In the genomic region with DNA sequence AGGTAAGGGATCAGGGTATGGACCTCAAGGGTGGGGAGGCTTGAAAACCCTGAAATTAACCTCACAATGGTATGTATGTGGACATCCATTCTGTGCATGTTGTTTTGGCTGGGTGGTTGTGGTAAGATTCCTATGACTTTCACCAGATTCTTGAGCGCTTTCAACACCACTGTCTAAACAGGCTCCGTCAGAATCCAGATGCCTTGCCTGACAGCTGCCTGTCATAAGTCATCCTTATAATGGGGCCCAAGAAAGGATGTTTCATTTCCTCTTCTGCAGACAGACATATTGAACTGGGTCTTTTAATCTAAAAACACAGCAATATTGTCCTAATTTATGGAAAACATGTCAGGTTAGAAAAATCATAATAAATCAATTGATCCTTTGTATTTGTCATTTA, we compare ENCODE assay signal across 17 cellular contexts. TPM values are rescaled to one million over a fixed set of nuclear protein-coding genes. Genes with fewer than 3 reads are reported as not detected.
DNase-seq lines count a peak whose midpoint lies in the region; ATAC-seq and TF ChIP-seq lines count a peak whose summit lies in the region.
"Had no signal": no experiment of that assay in that cellular context is flagged by ENCODE, and none has a peak within 500 bp of the region (broad histone marks: within the 10 kb centered on the region; RNA-seq: fewer than 3 reads in every experiment).

No MANE protein-coding gene starts in this region.

- ATAC-seq in activated B cell treated with CpG ODN at 0.5 μM for 24 hours (ENCODE audit: low read depth): peak; percentile 67
- ATAC-seq in stimulated activated memory B cell treated with anti-CD40 and anti-IgM and Interleukin-4, amounts not matched to agents 10 μg/mL and 1 μg/mL and 100 μg/mL, for 72 hours: peak; percentile 55
- ATAC-seq in GM21360 (IDR thresholded peaks at IDR 0.05; ENCODE audit: unreplicated experiment): no peak
- ATAC-seq in HG03280 (IDR thresholded peaks at IDR 0.05; ENCODE audit: unreplicated experiment): no peak
- no peak for ATAC-seq in GM21390 (IDR thresholded peaks at IDR 0.05; ENCODE audit: unreplicated experiment)
- ATAC-seq: GM23338, HCT116 had no signal

- POLR2A ChIA-PET in HEK293T (lab: Yijun Ruan, JAX): no interaction called here
- POLR2A ChIA-PET in activated B cell treated with CpG ODN at 0.5 μM for 24 hours (lab: Charles Lee): no interaction called here

- intact Hi-C loops in activated B cell treated with CpG ODN at 0.5 μM for 24 hours (cut with micrococcal nuclease): loop anchor here (5.0 kb wide), 1 partner anchor 34 kb away; no protein-coding TSS in a partner anchor

- peaks cover 2% of the 10 kb centered on the region for H3K36me3 Mint-ChIP-seq in activated B cell treated with CpG ODN at 0.5 μM for 24 hours (ENCODE audit: low read depth)
- H3K36me3 Mint-ChIP-seq in stimulated activated memory B cell treated with anti-CD40 and anti-IgM and Interleukin-4, amounts not matched to agents 10 μg/mL and 1 μg/mL and 100 μg/mL, for 72 hours: peaks cover 7% of the 10 kb centered on the region

- H3K4me3 ChIP-seq in NB4 (ENCODE audit: low read depth, low read length): no peak overlapping the region
- H3K4me3 ChIP-seq: GM23338 had no signal

- H3K9me3 Mint-ChIP-seq in activated B cell treated with CpG ODN at 0.5 μM for 24 hours: no peaks in the 10 kb centered on the region
- H3K9me3 Mint-ChIP-seq in stimulated activated memory B cell treated with anti-CD40 and anti-IgM and Interleukin-4, amounts not matched to agents 10 μg/mL and 1 μg/mL and 100 μg/mL, for 72 hours: peaks cover 8% of the 10 kb centered on the region

- no peak overlapping the region for H3K4me3 Mint-ChIP-seq in activated B cell treated with CpG ODN at 0.5 μM for 24 hours
- no peak overlapping the region for H3K4me3 Mint-ChIP-seq in stimulated activated memory B cell treated with anti-CD40 and anti-IgM and Interleukin-4, amounts not matched to agents 10 μg/mL and 1 μg/mL and 100 μg/mL, for 72 hours
- H3K4me3 Mint-ChIP-seq: CD4-positive, CD25-positive, alpha-beta regulatory T cell; GM23338; T-helper 1 cell treated with Interleukin-12 subunit alpha and Interleukin-12 subunit beta and Interleukin-4 antibody, amounts not matched to agents 30 μg/mL and 1 μg/mL, for 36 hours had no signal

- TF ChIP-seq CTCF in NB4 (IDR thresholded peaks at IDR 0.05; ENCODE audit: low read depth, low read length): no peak
- no peak for TF ChIP-seq CTCF in activated B cell treated with CpG ODN at 0.5 μM for 24 hours (IDR thresholded peaks at IDR 0.05)

- CTCF ChIA-PET in HEK293T (lab: Yijun Ruan, JAX): no interaction called here
- CTCF ChIA-PET in activated B cell treated with CpG ODN at 0.5 μM for 24 hours (lab: Charles Lee): no interaction called here

- H3K27me3 Mint-ChIP-seq in activated B cell treated with CpG ODN at 0.5 μM for 24 hours: no peaks in the 10 kb centered on the region
- H3K27me3 Mint-ChIP-seq in stimulated activated memory B cell treated with anti-CD40 and anti-IgM and Interleukin-4, amounts not matched to agents 10 μg/mL and 1 μg/mL and 100 μg/mL, for 72 hours: no peaks in the 10 kb centered on the region
- H3K27me3 Mint-ChIP-seq: CD4-positive, CD25-positive, alpha-beta regulatory T cell had no signal

- H3K27ac Mint-ChIP-seq in activated B cell treated with CpG ODN at 0.5 μM for 24 hours: no peak overlapping the region
- no peak overlapping the region for H3K27ac Mint-ChIP-seq in stimulated activated memory B cell treated with anti-CD40 and anti-IgM and Interleukin-4, amounts not matched to agents 10 μg/mL and 1 μg/mL and 100 μg/mL, for 72 hours
- H3K27ac Mint-ChIP-seq: CD4-positive, CD25-positive, alpha-beta regulatory T cell; GM23338; T-helper 1 cell treated with Interleukin-12 subunit alpha and Interleukin-12 subunit beta and Interleukin-4 antibody, amounts not matched to agents 30 μg/mL and 1 μg/mL, for 36 hours had no signal

- TF ChIP-seq POLR2A in NB4 (IDR thresholded peaks at IDR 0.05; ENCODE audit: extremely low read depth, insufficient read length): no peak

- DNase-seq in HEK293T (ENCODE audit: extremely low spot score) (no peak), NB4 (ENCODE audit: low read depth) (peak; percentile 17), activated B cell treated with CpG ODN at 0.5 μM for 24 hours (no peak), GM03348 (ENCODE audit: low spot score) (no peak)
- DNase-seq: Caco-2; CD4-positive, CD25-positive, alpha-beta regulatory T cell; DMS153; NCI-H1048; NCI-H146; NCI-H524 had no signal

- H3K4me1 Mint-ChIP-seq in activated B cell treated with CpG ODN at 0.5 μM for 24 hours: peaks cover 9% of the 10 kb centered on the region
- peaks cover 6% of the 10 kb centered on the region for H3K4me1 Mint-ChIP-seq in stimulated activated memory B cell treated with anti-CD40 and anti-IgM and Interleukin-4, amounts not matched to agents 10 μg/mL and 1 μg/mL and 100 μg/mL, for 72 hours

TF ChIP-seq in HEK293T, 16 proteins besides CTCF, POLR2A, EP300 and RAD21:
- TF ChIP-seq, protein P1, sequence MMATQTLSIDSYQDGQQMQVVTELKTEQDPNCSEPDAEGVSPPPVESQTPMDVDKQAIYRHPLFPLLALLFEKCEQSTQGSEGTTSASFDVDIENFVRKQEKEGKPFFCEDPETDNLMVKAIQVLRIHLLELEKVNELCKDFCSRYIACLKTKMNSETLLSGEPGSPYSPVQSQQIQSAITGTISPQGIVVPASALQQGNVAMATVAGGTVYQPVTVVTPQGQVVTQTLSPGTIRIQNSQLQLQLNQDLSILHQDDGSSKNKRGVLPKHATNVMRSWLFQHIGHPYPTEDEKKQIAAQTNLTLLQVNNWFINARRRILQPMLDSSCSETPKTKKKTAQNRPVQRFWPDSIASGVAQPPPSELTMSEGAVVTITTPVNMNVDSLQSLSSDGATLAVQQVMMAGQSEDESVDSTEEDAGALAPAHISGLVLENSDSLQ (IDR thresholded peaks at IDR 0.05): 0 out of 2 replicates have a peak, but pooled peaks have one; percentile 16
- TF ChIP-seq L3MBTL2 (conservative IDR thresholded peaks at IDR 0.05): no peak

RNA-seq across cellular contexts. Expression of a gene that starts 41.3 kb away (rescaled TPM):
- total RNA-seq in activated B cell treated with CpG ODN at 0.5 μM for 24 hours: 59.7 and 66.4 TPM in 2 replicates
- total RNA-seq: GM23338 had no signal

Comparison
In these comparisons a context has a peak if more than half of its experiments do, and no peak if none do; other contexts are left out.
1. ATAC-seq: peak in activated B cell treated with CpG ODN at 0.5 μM for 24 hours (single experiment) and stimulated activated memory B cell treated with anti-CD40 and anti-IgM and Interleukin-4, amounts not matched to agents 10 μg/mL and 1 μg/mL and 100 μg/mL, for 72 hours (single experiment); none in GM21360 (single experiment), HG03280 (single experiment) and GM21390 (single experiment).